8 cellular contexts compared by ENCODE assay signal in the genomic region with DNA sequence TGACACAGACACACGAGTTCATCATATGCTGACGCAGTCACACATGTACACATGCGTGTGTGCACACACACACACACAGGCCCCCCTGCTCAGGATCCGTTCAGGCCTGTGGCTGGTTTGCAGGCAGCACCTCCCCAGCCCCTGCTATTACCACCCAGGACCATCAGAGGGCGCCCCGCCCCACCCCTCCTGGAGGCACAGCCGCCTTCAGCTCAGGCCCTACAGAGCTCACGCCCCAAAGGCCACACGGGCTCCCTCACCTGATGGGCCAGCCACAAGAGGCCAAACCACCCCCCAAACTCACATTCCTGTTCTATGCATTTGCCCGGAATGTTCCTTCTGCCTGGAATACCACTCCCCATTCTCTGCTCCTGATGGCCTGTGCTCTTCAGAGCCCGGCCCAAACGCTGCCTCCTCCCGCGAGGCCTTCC. TPM values are rescaled to one million over a fixed set of nuclear protein-coding genes. Genes with fewer than 3 reads are reported as not detected.
DNase-seq lines count a peak whose midpoint lies in the region; ATAC-seq and TF ChIP-seq lines count a peak whose summit lies in the region.
"Not testable (repeated sequence)": the region's sequence is repeated elsewhere in the genome, so short reads cannot be mapped to it uniquely, and the experiment has no call there.

No MANE protein-coding gene starts in this region.

- not testable (repeated sequence) for H3F3A ChIP-seq in OCI-LY1 (ENCODE audit: insufficient read depth, low read length)

- peak; percentile 83 for ATAC-seq in DND-41 (ENCODE audit: insufficient read depth, low read depth)

- not testable (repeated sequence) for H3K4me1 Mint-ChIP-seq in MCF 10A (ENCODE audit: insufficient read depth, unreplicated experiment)

- not testable (repeated sequence) for H3K27me3 ChIP-seq in DND-41 (ENCODE audit: insufficient read depth, low read length, poor library complexity); OCI-LY1 (ENCODE audit: insufficient read depth, low read length); hepatocyte; prostate gland (replicated peaks; ENCODE audit: insufficient read depth)

- not testable (repeated sequence) for H3K9ac ChIP-seq in DND-41 (ENCODE audit: low read depth, low read length); OCI-LY1 (ENCODE audit: low read length)

- DNase-seq in DND-41: peak; percentile 79
- peak; percentile 83 for DNase-seq in HT-29 (ENCODE audit: low spot score)
- peak; percentile 68 to 75 for DNase-seq in activated CD4-positive, alpha-beta T cell treated with anti-CD3 and anti-CD28 coated beads, Interleukin-2, amount 50 U/mL, for 4 hours
- peak; percentile 68 for DNase-seq in MCF 10A (ENCODE audit: unreplicated experiment)
- peak; percentile 81 for DNase-seq in hepatocyte (ENCODE audit: low spot score)
- DNase-seq in prostate gland (ENCODE audit: low spot score): peak; percentile 69
- peak; percentile 37 for DNase-seq in superior temporal gyrus (ENCODE audit: extremely low spot score)

- not testable (repeated sequence) for H3K4me1 ChIP-seq in DND-41 (ENCODE audit: insufficient read depth, low read length); OCI-LY1 (ENCODE audit: insufficient read depth, low read length, severe bottlenecking); hepatocyte (ENCODE audit: insufficient read depth); prostate gland (replicated peaks)

- not testable (repeated sequence) for H3K36me3 ChIP-seq in DND-41 (ENCODE audit: insufficient read depth, low read length); OCI-LY1 (ENCODE audit: insufficient read depth, low read length); hepatocyte (replicated peaks; ENCODE audit: insufficient read depth, low read depth); prostate gland

- H2AFZ ChIP-seq in DND-41 (ENCODE audit: low read depth, low read length); OCI-LY1 (ENCODE audit: low read length); hepatocyte: not testable (repeated sequence)

- not testable (repeated sequence) for H3K4me2 ChIP-seq in DND-41 (ENCODE audit: insufficient read depth, low read length); OCI-LY1 (ENCODE audit: low read length); hepatocyte

- not testable (repeated sequence) for BruUV-seq in MCF 10A (replicated peaks; lab: Mats Ljungman, UMichigan)

- not testable (repeated sequence) for H3K9me3 ChIP-seq in DND-41 (ENCODE audit: insufficient read depth, low read length, severe bottlenecking); OCI-LY1 (ENCODE audit: low read length); hepatocyte (ENCODE audit: low read depth); prostate gland

- intact Hi-C loops in MCF 10A (cut with micrococcal nuclease) (loop anchor here (1.0 to 5.0 kb wide), 2 partner anchors 36 to 116 kb away; a partner anchor contains a TSS), prostate gland (cut with DNase I) (loop anchor here (5.0 kb wide), 2 partner anchors 46 to 116 kb away; no protein-coding TSS in a partner anchor)

- TF ChIP-seq POLR2A in prostate gland (IDR thresholded peaks at IDR 0.05): not testable (repeated sequence)

- H3K27ac Mint-ChIP-seq in MCF 10A (ENCODE audit: low read depth, unreplicated experiment): not testable (repeated sequence)

- TF ChIP-seq CTCF in DND-41 (IDR thresholded peaks at IDR 0.05; ENCODE audit: borderline replicate concordance, extremely low read depth, low read length, poor library complexity, severe bottlenecking) (peak; percentile 66), OCI-LY1 (IDR thresholded peaks at IDR 0.05; ENCODE audit: low read length) (peak; percentile 60), MCF 10A (IDR thresholded peaks at IDR 0.05; ENCODE audit: unreplicated experiment) (peak; percentile 79), hepatocyte (IDR thresholded peaks at IDR 0.05; ENCODE audit: poor library complexity) (peak; percentile 69), prostate gland (IDR thresholded peaks at IDR 0.05) (peak; percentile 32 to 89 (median 70))

- not testable (repeated sequence) for H3K4me3 ChIP-seq in DND-41 (ENCODE audit: low read depth in 1 of 2, low read length in 2 of 2); OCI-LY1 (ENCODE audit: low read depth, low read length, poor library complexity, severe bottlenecking); hepatocyte; prostate gland

- not testable (repeated sequence) for H3K27me3 Mint-ChIP-seq in MCF 10A (ENCODE audit: insufficient read depth, unreplicated experiment)

- not testable (repeated sequence) for H3K4me3 Mint-ChIP-seq in MCF 10A (ENCODE audit: unreplicated experiment)

- CTCF ChIA-PET in MCF 10A (lab: Yijun Ruan, JAX): interaction anchor here (0.6 to 7.3 kb wide), 16 partner anchors 11 to 257 kb away, joined by 3 to 93 read pairs (median 5); a partner anchor contains a TSS

- not testable (repeated sequence) for H3K9me2 ChIP-seq in OCI-LY1 (ENCODE audit: low read depth, low read length); hepatocyte (replicated peaks; ENCODE audit: insufficient read depth)

- H3K9me3 Mint-ChIP-seq in MCF 10A (ENCODE audit: unreplicated experiment): not testable (repeated sequence)

- not testable (repeated sequence) for H4K20me1 ChIP-seq in DND-41 (ENCODE audit: insufficient read depth, low read length); OCI-LY1 (ENCODE audit: insufficient read depth, low read length); hepatocyte (ENCODE audit: insufficient read depth, poor library complexity, severe bottlenecking)

- H3K27ac ChIP-seq in DND-41 (ENCODE audit: low read length); OCI-LY1 (ENCODE audit: low read depth, low read length, poor library complexity, severe bottlenecking); hepatocyte; prostate gland: not testable (repeated sequence)

- POLR2A ChIA-PET in MCF 10A (lab: Yijun Ruan, JAX): interaction anchor here (0.7 to 1.0 kb wide), 7 partner anchors 35 to 318 kb away, joined by 3 to 4 read pairs (median 3); a partner anchor contains a TSS

- H3K36me3 Mint-ChIP-seq in MCF 10A (ENCODE audit: insufficient read depth, unreplicated experiment): not testable (repeated sequence)

- 54% methylated on average over 11 of the region's 14 CpGs for WGBS in hepatocyte (ENCODE audit: low lambda C conversion rate, missing lambda C conversion rate)
- 36% methylated on average over 14 of the region's 14 CpGs for WGBS in prostate gland

- not testable (repeated sequence) for H3K79me2 ChIP-seq in DND-41 (ENCODE audit: insufficient read depth, low read length); OCI-LY1 (ENCODE audit: insufficient read depth, low read length); hepatocyte

RNA-seq across cellular contexts. Expression of a gene that starts 26.4 kb away (rescaled TPM):
- total RNA-seq in HT-29 (2014; rRNA removed; shearing (Covaris generic)): 8.9 and 10.7 TPM in 2 replicates
- 0.05 and 0.21 TPM in 2 replicates for total RNA-seq in MCF 10A (2022)
- 3.2 and 6.4 TPM in 2 replicates for total RNA-seq in hepatocyte
- 7.8 and 8.6 TPM in 2 replicates for polyA plus RNA-seq in hepatocyte
- 10 to 100 TPM; 14.3 to 29.4 TPM for total RNA-seq in prostate gland

RNA-seq across cellular contexts. Expression of a gene that starts 38.5 kb away (rescaled TPM):
- total RNA-seq in HT-29 (2014; rRNA removed; shearing (Covaris generic)): 25.6 and 27.3 TPM in 2 replicates
- total RNA-seq in MCF 10A (2022): 14.3 and 15.2 TPM in 2 replicates
- total RNA-seq in hepatocyte: 14.8 and 17.8 TPM in 2 replicates
- 21.1 and 21.8 TPM in 2 replicates for polyA plus RNA-seq in hepatocyte
- 10 to 100 TPM; 23.6 to 25.6 TPM for total RNA-seq in prostate gland

RNA-seq across cellular contexts. Expression of a gene that starts 46.2 kb away (rescaled TPM):
- total RNA-seq in HT-29 (2014; rRNA removed; shearing (Covaris generic)): 186 and 250 TPM in 2 replicates
- total RNA-seq in MCF 10A (2022) (45.8 and 58.0 TPM in 2 replicates), hepatocyte (142 and 155 TPM in 2 replicates), prostate gland (100 to 1,000 TPM; 125 to 277 TPM)
- 117 and 144 TPM in 2 replicates for polyA plus RNA-seq in hepatocyte
